15 cellular contexts compared by ENCODE assay signal in genomic region chr1:3337798-3338724, GRCh38.
"Had no signal": no experiment of that assay in that cellular context is flagged by ENCODE, and none has a peak within 500 bp of the region (broad histone marks: within the 10 kb centered on the region; RNA-seq: fewer than 3 reads in every experiment).

No MANE protein-coding gene starts in this region.

- H3K9me3 ChIP-seq: lower lobe of right lung had no signal

- H3K27ac ChIP-seq: lower lobe of right lung, psoas muscle had no signal

- DNase-seq: activated CD4-positive, alpha-beta T cell treated with anti-CD3 and anti-CD28 coated beads for 1 hour; activated CD8-positive, alpha-beta memory T cell treated with anti-CD3 and anti-CD28 coated beads for 24 hours; activated CD8-positive, alpha-beta memory T cell treated with anti-CD3 and anti-CD28 coated beads, Interleukin-2, amount 50 U/mL, for 48 hours; activated effector memory CD4-positive, alpha-beta T cell treated with anti-CD3 and anti-CD28 coated beads, Interleukin-2, amount 50 U/mL, for 16 hours; activated naive CD4-positive, alpha-beta T cell treated with anti-CD3 and anti-CD28 coated beads, Interleukin-2, amount 50 U/mL, for 16 hours; activated T-cell treated with anti-CD3 and anti-CD28 coated beads, Interleukin-2, amount 50 U/mL, for 72 hours; dorsolateral prefrontal cortex; lower lobe of right lung; psoas muscle; stimulated activated CD4-positive, alpha-beta T cell treated with anti-CD3 and anti-CD28 coated beads, Interleukin-4, amount 100 ng/mL, for 1 hour; stimulated activated naive CD8-positive, alpha-beta T cell treated with anti-CD3 and anti-CD28 coated beads, Interleukin-15, amount 100 ng/mL, for 72 hours; T1000 had no signal

- H3K4me3 ChIP-seq: dorsolateral prefrontal cortex, lower lobe of right lung, psoas muscle, smooth muscle cell had no signal

- ATAC-seq: activated T-cell treated with anti-CD3 and anti-CD28 coated beads, Interleukin-2, amount 50 U/mL, for 72 hours; natural killer cell treated with Interleukin-12 subunit alpha and Interleukin-12 subunit beta and Interleukin-15 and Interleukin-18, amount 100 ng/mL, for 72 hours; psoas muscle; sciatic nerve; stimulated activated naive CD8-positive, alpha-beta T cell treated with anti-CD3 and anti-CD28 coated beads, Interleukin-15, amount 100 ng/mL, for 72 hours had no signal

- H3K36me3 ChIP-seq: lower lobe of right lung had no signal

- H3K4me1 ChIP-seq: lower lobe of right lung, psoas muscle had no signal
